In genomic region chr2:40690036-40690435, GRCh38 we compare ENCODE assay signal across 18 cellular contexts.
"Had no signal": no experiment of that assay in that cellular context is flagged by ENCODE, and none has a peak within 500 bp of the region (broad histone marks: within the 10 kb centered on the region; RNA-seq: fewer than 3 reads in every experiment).

No MANE protein-coding gene starts in this region.

- DNase-seq: activated CD4-positive, alpha-beta T cell treated with anti-CD3 and anti-CD28 coated beads, Interleukin-2, amount 10 ng/mL, durations not matched to agents 24 days and 14 days; activated CD8-positive, alpha-beta memory T cell treated with anti-CD3 and anti-CD28 coated beads, Interleukin-2, amount 10 ng/mL, durations not matched to agents 7 days and 5 days; activated CD8-positive, alpha-beta T cell treated with anti-CD3 and anti-CD28 coated beads for 36 hours; activated gamma-delta T cell; activated naive CD4-positive, alpha-beta T cell treated with anti-CD3 and anti-CD28 coated beads, Interleukin-2, amount 50 U/mL, for 16 hours; activated naive CD8-positive, alpha-beta T cell treated with anti-CD3 and anti-CD28 coated beads, Interleukin-2, amount 50 U/mL, for 24 hours; cortex of kidney; endodermal cell; heart right ventricle; islet precursor cell; lower lobe of right lung; mesendoderm; mucosa of descending colon; nephron progenitor cell; stimulated activated CD4-positive, alpha-beta T cell treated with anti-CD3 and anti-CD28 coated beads, Interleukin-2, amount 100 ng/mL, for 48 hours; stimulated activated naive CD4-positive, alpha-beta T cell; thyroid gland had no signal

- H3K36me3 ChIP-seq: heart right ventricle, lower lobe of right lung, thyroid gland had no signal

- H3K4me1 ChIP-seq: heart right ventricle, lower lobe of right lung, thyroid gland had no signal

- H3K27me3 ChIP-seq: heart right ventricle, thyroid gland had no signal

- H3K9me3 ChIP-seq: lower lobe of right lung, thyroid gland had no signal

- H3K4me3 ChIP-seq: heart right ventricle, lower lobe of right lung, mucosa of descending colon, thyroid gland had no signal

- H3K27ac ChIP-seq: heart right ventricle, lower lobe of right lung, thyroid gland, VCaP had no signal
